In genomic region chr17:19719365-19720209, GRCh38 we compare ENCODE assay signal across 17 cellular contexts. TPM values are rescaled to one million over a fixed set of nuclear protein-coding genes. Genes with fewer than 3 reads are reported as not detected.
DNase-seq lines count a peak whose midpoint lies in the region; ATAC-seq and TF ChIP-seq lines count a peak whose summit lies in the region.
"Had no signal": no experiment of that assay in that cellular context is flagged by ENCODE, and none has a peak within 500 bp of the region (broad histone marks: within the 10 kb centered on the region; RNA-seq: fewer than 3 reads in every experiment).

No MANE protein-coding gene starts in this region.

- no peak overlapping the region for H3K4me3 Mint-ChIP-seq in nephron progenitor cell
- H3K4me3 Mint-ChIP-seq: activated T-helper 17 cell treated with anti-CD3 and anti-CD28 coated beads, Interleukin-2, amount 50 U/mL, for 72 hours; naive thymus-derived CD8-positive, alpha-beta T cell; T-helper 1 cell treated with Interleukin-12 subunit alpha and Interleukin-12 subunit beta and Interleukin-4 antibody, amounts not matched to agents 30 μg/mL and 1 μg/mL, for 36 hours had no signal

- no peaks in the 10 kb centered on the region for H3K27me3 ChIP-seq in esophagus (ENCODE audit: control insufficient read depth in 1 of 2, insufficient read depth in 2 of 2, low read length in 2 of 2)

- no peak for ATAC-seq in sciatic nerve
- ATAC-seq: activated T-helper 17 cell treated with anti-CD3 and anti-CD28 coated beads, Interleukin-2, amount 50 U/mL, for 72 hours; naive thymus-derived CD8-positive, alpha-beta T cell had no signal

- no peak for TF ChIP-seq CTCF in nephron progenitor cell (IDR thresholded peaks at IDR 0.05)

- H3K4me1 ChIP-seq in esophagus (ENCODE audit: control insufficient read depth in 2 of 2, insufficient read depth in 2 of 2, low read length in 1 of 2) = peaks cover 12 to 50% of the 10 kb centered on the region in 2 donors

- peaks cover 5% of the 10 kb centered on the region for H3K27me3 Mint-ChIP-seq in nephron progenitor cell (ENCODE audit: low read depth, poor library complexity)
- H3K27me3 Mint-ChIP-seq: activated T-helper 17 cell treated with anti-CD3 and anti-CD28 coated beads, Interleukin-2, amount 50 U/mL, for 72 hours; naive thymus-derived CD8-positive, alpha-beta T cell had no signal

- peak overlapping the region; percentile 36 to 87 for H3K27ac ChIP-seq in esophagus (ENCODE audit: low read depth in 2 of 2, low read length in 1 of 2)

- H3K9me3 Mint-ChIP-seq in nephron progenitor cell = no peaks in the 10 kb centered on the region
- H3K9me3 Mint-ChIP-seq: activated T-helper 17 cell treated with anti-CD3 and anti-CD28 coated beads, Interleukin-2, amount 50 U/mL, for 72 hours; naive thymus-derived CD8-positive, alpha-beta T cell; T-helper 1 cell treated with Interleukin-12 subunit alpha and Interleukin-12 subunit beta and Interleukin-4 antibody, amounts not matched to agents 30 μg/mL and 1 μg/mL, for 36 hours had no signal

- no peaks in the 10 kb centered on the region for H3K9me3 ChIP-seq in esophagus (ENCODE audit: control insufficient read depth in 2 of 2, insufficient read depth in 1 of 2, low read depth in 1 of 2, low read length in 1 of 2)
- H3K9me3 ChIP-seq: Caco-2 had no signal

- H3K36me3 Mint-ChIP-seq in nephron progenitor cell (ENCODE audit: low read depth) = no peaks in the 10 kb centered on the region
- H3K36me3 Mint-ChIP-seq: naive thymus-derived CD8-positive, alpha-beta T cell had no signal

- peaks cover 47% of the 10 kb centered on the region for H3K4me1 Mint-ChIP-seq in nephron progenitor cell
- H3K4me1 Mint-ChIP-seq: activated T-helper 17 cell treated with anti-CD3 and anti-CD28 coated beads, Interleukin-2, amount 50 U/mL, for 72 hours had no signal

- 86 to 88% methylated on average over 23 of the region's 23 CpGs for WGBS in esophagus, 2 donors

- H3K4me3 ChIP-seq in esophagus (ENCODE audit: low read depth in 1 of 2, low read length in 2 of 2) = no peak overlapping the region

- no peaks in the 10 kb centered on the region for H3K36me3 ChIP-seq in esophagus (ENCODE audit: control insufficient read depth in 2 of 2, insufficient read depth in 2 of 2, low read length in 1 of 2)

- intact Hi-C loops in sciatic nerve (cut with DNase I) = no loop called here

- H3K27ac Mint-ChIP-seq in nephron progenitor cell = peak overlapping the region; percentile 44
- H3K27ac Mint-ChIP-seq: activated T-helper 17 cell treated with anti-CD3 and anti-CD28 coated beads, Interleukin-2, amount 50 U/mL, for 72 hours; T-helper 1 cell treated with Interleukin-12 subunit alpha and Interleukin-12 subunit beta and Interleukin-4 antibody, amounts not matched to agents 30 μg/mL and 1 μg/mL, for 36 hours had no signal

- DNase-seq in Daoy (ENCODE audit: low read depth) = peak; percentile 22
- peak; percentile 77 for DNase-seq in LoVo (ENCODE audit: low spot score)
- no peak for DNase-seq in nephron progenitor cell
- no peak for DNase-seq in inferior parietal cortex (ENCODE audit: extremely low spot score)
- no peak for DNase-seq in sciatic nerve (ENCODE audit: low spot score)
- no peak for DNase-seq in Ammon's horn (ENCODE audit: low spot score)
- DNase-seq in NCI-H2171 (lab: John Stamatoyannopoulos, UW) = no peak
- DNase-seq: effector CD8-positive, alpha-beta T cell; NCI-H2029; retina had no signal

RNA-seq across cellular contexts. Expression of gene SLC47A2, which starts 3.2 kb away (rescaled TPM):
- total RNA-seq in Daoy (2014; rRNA removed; shearing (Covaris generic)) = not detected in 2 replicates
- polyA plus RNA-seq in esophagus = 1 to 10 TPM; 1.1 to 2.7 TPM
- total RNA-seq in sciatic nerve = not detected
- total RNA-seq: activated CD8-positive, alpha-beta memory T cell treated with anti-CD3 and anti-CD28 coated beads for 36 hours; activated T-helper 17 cell treated with anti-CD3 and anti-CD28 coated beads, Interleukin-2, amount 50 U/mL, for 72 hours; H7; naive thymus-derived CD8-positive, alpha-beta T cell had no signal
- polyA plus RNA-seq: naive thymus-derived CD8-positive, alpha-beta T cell had no signal

RNA-seq across cellular contexts. Expression of gene ALDH3A1, which starts 28.5 kb away (rescaled TPM):
- 1.4 TPM in 1 of 2 replicates, not detected in the other for total RNA-seq in Daoy (2014; rRNA removed; shearing (Covaris generic))
- polyA plus RNA-seq in esophagus = 100 to 1,000 TPM; 202 to 673 TPM
- total RNA-seq in sciatic nerve = 0.76 TPM
- total RNA-seq: activated CD8-positive, alpha-beta memory T cell treated with anti-CD3 and anti-CD28 coated beads for 36 hours; activated T-helper 17 cell treated with anti-CD3 and anti-CD28 coated beads, Interleukin-2, amount 50 U/mL, for 72 hours; naive thymus-derived CD8-positive, alpha-beta T cell had no signal

Comparison
In these comparisons a context has a peak if more than half of its experiments do, and no peak if none do; other contexts are left out.
1. DNase-seq: peak in Daoy (single experiment) and LoVo (single experiment); none in nephron progenitor cell (single experiment), inferior parietal cortex (single experiment), sciatic nerve (single experiment), Ammon's horn (single experiment) and NCI-H2171 (single experiment).